22 cellular contexts compared by ENCODE assay signal in genomic region chr5:21820527-21820926, GRCh38.
"Had no signal": no experiment of that assay in that cellular context is flagged by ENCODE, and none has a peak within 500 bp of the region (broad histone marks: within the 10 kb centered on the region; RNA-seq: fewer than 3 reads in every experiment).

No MANE protein-coding gene starts in this region.

- H3K27me3 ChIP-seq: MG63, SJSA1 had no signal

- H3K36me3 ChIP-seq: MG63, SJSA1 had no signal

- H3K9ac ChIP-seq: SK-N-SH had no signal

- H3K4me2 ChIP-seq: SK-N-SH had no signal

- DNase-seq: Karpas-422, KG1, MG63, NCI-H1092, NCI-H1105 treated with DMSO at 0.1 percent for 48 hours, NCI-H1417 treated with DMSO at 0.1 percent for 48 hours, NCI-H1694, NCI-H1930, NCI-H2107, NCI-H2227 treated with DMSO at 0.1 percent for 48 hours, NCI-H524, NCI-H526 treated with DMSO at 0.1 percent for 48 hours, NCI-H774, Right ventricle myocardium superior, RPMI8226, SIG-M5, SK-N-SH, SW 1271, T-cell had no signal

- H3K9me3 ChIP-seq: MG63, SJSA1, SK-N-SH had no signal

- ATAC-seq: T-cell had no signal

- H3K4me1 ChIP-seq: SJSA1 had no signal

- H3K27ac ChIP-seq: HL-60, SJSA1 had no signal

- H3K4me3 ChIP-seq: MG63, SJSA1 had no signal

- FAIRE-seq: HTR-8/SVneo had no signal
